ENCODE assay signal across 22 cellular contexts in the genomic region with DNA sequence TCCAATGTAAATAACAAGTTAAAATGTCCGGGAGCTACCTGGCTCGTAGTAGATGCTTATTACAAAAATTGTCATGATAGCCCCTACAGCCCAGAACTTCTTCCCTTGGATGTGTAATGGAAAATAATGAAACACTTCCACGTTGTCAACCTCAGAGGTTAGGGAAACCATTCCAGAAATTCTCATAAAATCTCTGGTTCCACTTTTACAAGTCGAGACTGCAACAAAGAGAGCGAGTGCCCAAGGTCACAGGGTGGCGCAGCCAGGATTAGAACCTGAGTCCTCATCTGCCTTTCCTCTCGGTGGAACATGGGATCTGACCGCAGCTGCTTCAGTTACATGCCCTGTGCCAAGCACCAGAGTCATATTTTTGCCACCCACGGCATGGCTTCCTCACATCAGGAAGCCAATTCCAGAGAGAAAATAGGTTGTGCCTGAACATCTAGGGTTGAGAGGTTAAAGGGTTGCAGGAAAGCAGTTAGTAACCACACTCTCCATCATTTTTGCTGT.
"Had no signal": no experiment of that assay in that cellular context is flagged by ENCODE, and none has a peak within 500 bp of the region (broad histone marks: within the 10 kb centered on the region; RNA-seq: fewer than 3 reads in every experiment).

No MANE protein-coding gene starts in this region.

- H3K9me3 ChIP-seq: esophagus muscularis mucosa, gastroesophageal sphincter, right atrium auricular region, sigmoid colon, upper lobe of right lung had no signal

- H3K36me3 ChIP-seq: cardiac muscle cell, esophagus muscularis mucosa, gastroesophageal sphincter, right atrium auricular region, sigmoid colon, tibial artery, upper lobe of right lung had no signal

- H3K27ac Mint-ChIP-seq: stimulated activated effector memory CD8-positive, alpha-beta T cell treated with anti-CD3 and anti-CD28 coated beads, Interleukin-12 subunit alpha, Interleukin-12 subunit beta, amount 100 ng/mL, for 72 hours; stimulated activated naive CD8-positive, alpha-beta T cell treated with anti-CD3 and anti-CD28 coated beads, Interleukin-15, Interleukin-2, amounts not matched to agents 100 ng/mL and 50 ng/mL, for 24 hours had no signal

- H3K79me2 ChIP-seq: parathyroid adenoma had no signal

- H3K9me3 Mint-ChIP-seq: stimulated activated effector memory CD8-positive, alpha-beta T cell treated with anti-CD3 and anti-CD28 coated beads, Interleukin-12 subunit alpha, Interleukin-12 subunit beta, amount 100 ng/mL, for 72 hours had no signal

- H3K4me1 Mint-ChIP-seq: stimulated activated effector memory CD8-positive, alpha-beta T cell treated with anti-CD3 and anti-CD28 coated beads, Interleukin-12 subunit alpha, Interleukin-12 subunit beta, amount 100 ng/mL, for 72 hours had no signal

- H3K4me3 Mint-ChIP-seq: naive thymus-derived CD8-positive, alpha-beta T cell; stimulated activated effector memory CD8-positive, alpha-beta T cell treated with anti-CD3 and anti-CD28 coated beads, Interleukin-12 subunit alpha, Interleukin-12 subunit beta, amount 100 ng/mL, for 72 hours; stimulated activated naive CD8-positive, alpha-beta T cell treated with anti-CD3 and anti-CD28 coated beads, Interleukin-15, Interleukin-2, amounts not matched to agents 100 ng/mL and 50 ng/mL, for 24 hours had no signal

- H3K27me3 Mint-ChIP-seq: stimulated activated naive CD8-positive, alpha-beta T cell treated with anti-CD3 and anti-CD28 coated beads, Interleukin-15, Interleukin-2, amounts not matched to agents 100 ng/mL and 50 ng/mL, for 24 hours had no signal

- H2AFZ ChIP-seq: parathyroid adenoma had no signal

- H3K36me3 Mint-ChIP-seq: stimulated activated effector memory CD8-positive, alpha-beta T cell treated with anti-CD3 and anti-CD28 coated beads, Interleukin-12 subunit alpha, Interleukin-12 subunit beta, amount 100 ng/mL, for 72 hours had no signal

- DNase-seq: effector memory CD4-positive, alpha-beta T cell; glutamatergic neuron; kidney; left colon; left ventricle myocardium superior; mesendoderm; naive thymus-derived CD8-positive, alpha-beta T cell; occipital lobe; sigmoid colon; stimulated activated CD4-positive, alpha-beta T cell treated with anti-CD3 and anti-CD28 coated beads, Interleukin-4, amount 100 ng/mL, for 1 hour; stimulated activated CD8-positive, alpha-beta memory T cell treated with anti-CD3 and anti-CD28 coated beads, Interleukin-4, amount 100 ng/mL, for 48 hours; tibial artery; upper lobe of right lung had no signal

- H3K27ac ChIP-seq: cardiac muscle cell, epithelial cell of prostate, esophagus muscularis mucosa, gastroesophageal sphincter, parathyroid adenoma, right atrium auricular region, tibial artery, upper lobe of right lung had no signal

- H3K4me3 ChIP-seq: cardiac muscle cell, esophagus muscularis mucosa, gastroesophageal sphincter, lung, right atrium auricular region, sigmoid colon, tibial artery, upper lobe of right lung had no signal

- H3K27me3 ChIP-seq: cardiac muscle cell, esophagus muscularis mucosa, gastroesophageal sphincter, right atrium auricular region, sigmoid colon, tibial artery, upper lobe of right lung had no signal

- H3K9ac ChIP-seq: parathyroid adenoma had no signal
